ENCODE assay signal across 1 cellular context in the genomic region with DNA sequence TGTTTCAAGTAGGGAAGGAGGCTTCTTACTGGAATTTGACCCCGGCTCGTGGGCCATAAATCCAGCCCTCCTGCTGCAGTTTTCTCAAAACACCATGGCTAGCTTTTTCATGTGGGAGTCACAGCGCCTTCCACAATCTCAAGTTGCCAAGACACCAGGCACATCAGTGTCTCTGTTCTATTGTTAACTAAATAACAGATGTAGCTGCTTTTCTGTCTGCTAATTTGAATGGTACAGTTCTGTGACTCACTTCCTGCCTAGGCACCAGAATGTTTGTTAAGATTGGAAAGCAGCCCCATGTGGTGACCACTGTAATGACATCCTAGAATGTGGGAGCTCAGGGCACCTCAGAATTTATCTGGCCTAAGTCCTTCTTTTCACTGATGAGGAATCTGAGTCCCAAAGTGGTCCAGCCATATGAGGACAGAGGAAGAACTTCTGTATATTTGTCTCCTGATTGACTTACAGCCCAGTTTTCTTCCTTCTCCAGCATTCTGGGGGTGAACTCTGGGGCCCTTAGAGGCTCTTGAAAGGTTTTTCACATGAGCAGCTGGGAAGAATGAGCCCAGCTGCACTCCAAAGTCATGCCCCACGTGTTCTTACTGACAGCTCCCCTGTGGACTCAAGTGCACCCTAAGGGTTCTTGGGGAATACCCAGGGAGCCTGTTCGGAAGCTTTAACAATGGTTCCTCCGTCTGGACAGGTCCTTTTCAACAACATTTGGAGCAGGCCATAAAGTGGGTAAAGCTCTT.
TF ChIP-seq lines count a peak whose summit lies in the region.

No MANE protein-coding gene starts in this region.

TF ChIP-seq in GM23338, 12 proteins besides CTCF, POLR2A, EP300 and RAD21 (continued from another document):
- TF ChIP-seq, protein P1, sequence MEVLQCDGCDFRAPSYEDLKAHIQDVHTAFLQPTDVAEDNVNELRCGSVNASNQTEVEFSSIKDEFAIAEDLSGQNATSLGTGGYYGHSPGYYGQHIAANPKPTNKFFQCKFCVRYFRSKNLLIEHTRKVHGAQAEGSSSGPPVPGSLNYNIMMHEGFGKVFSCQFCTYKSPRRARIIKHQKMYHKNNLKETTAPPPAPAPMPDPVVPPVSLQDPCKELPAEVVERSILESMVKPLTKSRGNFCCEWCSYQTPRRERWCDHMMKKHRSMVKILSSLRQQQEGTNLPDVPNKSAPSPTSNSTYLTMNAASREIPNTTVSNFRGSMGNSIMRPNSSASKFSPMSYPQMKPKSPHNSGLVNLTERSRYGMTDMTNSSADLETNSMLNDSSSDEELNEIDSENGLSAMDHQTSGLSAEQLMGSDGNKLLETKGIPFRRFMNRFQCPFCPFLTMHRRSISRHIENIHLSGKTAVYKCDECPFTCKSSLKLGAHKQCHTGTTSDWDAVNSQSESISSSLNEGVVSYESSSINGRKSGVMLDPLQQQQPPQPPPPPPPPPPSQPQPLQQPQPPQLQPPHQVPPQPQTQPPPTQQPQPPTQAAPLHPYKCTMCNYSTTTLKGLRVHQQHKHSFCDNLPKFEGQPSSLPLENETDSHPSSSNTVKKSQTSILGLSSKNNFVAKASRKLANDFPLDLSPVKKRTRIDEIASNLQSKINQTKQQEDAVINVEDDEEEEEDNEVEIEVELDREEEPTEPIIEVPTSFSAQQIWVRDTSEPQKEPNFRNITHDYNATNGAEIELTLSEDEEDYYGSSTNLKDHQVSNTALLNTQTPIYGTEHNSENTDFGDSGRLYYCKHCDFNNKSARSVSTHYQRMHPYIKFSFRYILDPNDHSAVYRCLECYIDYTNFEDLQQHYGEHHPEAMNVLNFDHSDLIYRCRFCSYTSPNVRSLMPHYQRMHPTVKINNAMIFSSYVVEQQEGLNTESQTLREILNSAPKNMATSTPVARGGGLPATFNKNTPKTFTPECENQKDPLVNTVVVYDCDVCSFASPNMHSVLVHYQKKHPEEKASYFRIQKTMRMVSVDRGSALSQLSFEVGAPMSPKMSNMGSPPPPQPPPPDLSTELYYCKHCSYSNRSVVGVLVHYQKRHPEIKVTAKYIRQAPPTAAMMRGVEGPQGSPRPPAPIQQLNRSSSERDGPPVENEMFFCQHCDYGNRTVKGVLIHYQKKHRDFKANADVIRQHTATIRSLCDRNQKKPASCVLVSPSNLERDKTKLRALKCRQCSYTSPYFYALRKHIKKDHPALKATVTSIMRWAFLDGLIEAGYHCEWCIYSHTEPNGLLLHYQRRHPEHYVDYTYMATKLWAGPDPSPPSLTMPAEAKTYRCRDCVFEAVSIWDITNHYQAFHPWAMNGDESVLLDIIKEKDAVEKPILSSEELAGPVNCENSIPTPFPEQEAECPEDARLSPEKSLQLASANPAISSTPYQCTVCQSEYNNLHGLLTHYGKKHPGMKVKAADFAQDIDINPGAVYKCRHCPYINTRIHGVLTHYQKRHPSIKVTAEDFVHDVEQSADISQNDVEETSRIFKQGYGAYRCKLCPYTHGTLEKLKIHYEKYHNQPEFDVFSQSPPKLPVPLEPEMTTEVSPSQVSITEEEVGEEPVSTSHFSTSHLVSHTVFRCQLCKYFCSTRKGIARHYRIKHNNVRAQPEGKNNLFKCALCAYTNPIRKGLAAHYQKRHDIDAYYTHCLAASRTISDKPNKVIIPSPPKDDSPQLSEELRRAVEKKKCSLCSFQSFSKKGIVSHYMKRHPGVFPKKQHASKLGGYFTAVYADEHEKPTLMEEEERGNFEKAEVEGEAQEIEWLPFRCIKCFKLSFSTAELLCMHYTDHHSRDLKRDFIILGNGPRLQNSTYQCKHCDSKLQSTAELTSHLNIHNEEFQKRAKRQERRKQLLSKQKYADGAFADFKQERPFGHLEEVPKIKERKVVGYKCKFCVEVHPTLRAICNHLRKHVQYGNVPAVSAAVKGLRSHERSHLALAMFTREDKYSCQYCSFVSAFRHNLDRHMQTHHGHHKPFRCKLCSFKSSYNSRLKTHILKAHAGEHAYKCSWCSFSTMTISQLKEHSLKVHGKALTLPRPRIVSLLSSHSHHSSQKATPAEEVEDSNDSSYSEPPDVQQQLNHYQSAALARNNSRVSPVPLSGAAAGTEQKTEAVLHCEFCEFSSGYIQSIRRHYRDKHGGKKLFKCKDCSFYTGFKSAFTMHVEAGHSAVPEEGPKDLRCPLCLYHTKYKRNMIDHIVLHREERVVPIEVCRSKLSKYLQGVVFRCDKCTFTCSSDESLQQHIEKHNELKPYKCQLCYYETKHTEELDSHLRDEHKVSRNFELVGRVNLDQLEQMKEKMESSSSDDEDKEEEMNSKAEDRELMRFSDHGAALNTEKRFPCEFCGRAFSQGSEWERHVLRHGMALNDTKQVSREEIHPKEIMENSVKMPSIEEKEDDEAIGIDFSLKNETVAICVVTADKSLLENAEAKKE (CRISPR knock-in tag; IDR thresholded peaks at IDR 0.05), result no peak
- TF ChIP-seq CREB1 (CRISPR knock-in tag; IDR thresholded peaks at IDR 0.05; ENCODE audit: low read depth), result no peak; the same call in 1 of the 2 replicates
- no peak for TF ChIP-seq EZH2 (IDR thresholded peaks at IDR 0.05; ENCODE audit: low read depth, unreplicated experiment)
- no peak for TF ChIP-seq NANOG (IDR thresholded peaks at IDR 0.05; ENCODE audit: borderline replicate concordance)
